27 cellular contexts compared by ENCODE assay signal in genomic region chr12:102603021-102603420, GRCh38.
"Had no signal": no experiment of that assay in that cellular context is flagged by ENCODE, and none has a peak within 500 bp of the region (broad histone marks: within the 10 kb centered on the region; RNA-seq: fewer than 3 reads in every experiment).

No MANE protein-coding gene starts in this region.

- DNase-seq: hypothalamus; immature natural killer cell; kidney; left colon; left lung; lower lobe of right lung; mammary epithelial cell; mesenchymal stem cell; naive thymus-derived CD4-positive, alpha-beta T cell; ovary; right lobe of liver; stimulated activated CD4-positive, alpha-beta T cell treated with anti-CD3 and anti-CD28 coated beads, Interleukin-1b, Interleukin-23, amount 100 ng/mL, for 48 hours; stimulated activated CD4-positive, alpha-beta T cell treated with anti-CD3 and anti-CD28 coated beads, Interleukin-2, amount 100 ng/mL, for 48 hours; stimulated activated CD4-positive, alpha-beta T cell treated with anti-CD3 and anti-CD28 coated beads, Interleukin-4, amount 100 ng/mL, for 4 hours; stimulated activated CD8-positive, alpha-beta memory T cell treated with anti-CD3 and anti-CD28 coated beads, Interleukin-4, amount 100 ng/mL, for 48 hours; stimulated activated naive CD8-positive, alpha-beta T cell treated with anti-CD3 and anti-CD28 coated beads, Interleukin-15, Interleukin-2, amounts not matched to agents 100 U/mL and 50 U/mL, for 24 hours; stomach; thyroid gland; transverse colon; upper lobe of left lung had no signal

- FAIRE-seq: islet of Langerhans, kidney had no signal

- H3K4me3 ChIP-seq: left lung, lower lobe of right lung, ovary, right atrium auricular region, right lobe of liver, smooth muscle cell, stomach, testis, thyroid gland, transverse colon, upper lobe of left lung, vagina had no signal

- H3K27me3 ChIP-seq: left lung, ovary, right atrium auricular region, right lobe of liver, stomach, testis, thyroid gland, transverse colon, upper lobe of left lung, vagina had no signal

- H3K4me2 ChIP-seq: smooth muscle cell had no signal

- H3K27ac ChIP-seq: left lung, lower lobe of right lung, ovary, right atrium auricular region, right lobe of liver, stomach, testis, thyroid gland, transverse colon, upper lobe of left lung, vagina had no signal

- H3K36me3 ChIP-seq: left lung, lower lobe of right lung, ovary, right atrium auricular region, right lobe of liver, stomach, thyroid gland, transverse colon, upper lobe of left lung, vagina had no signal

- ATAC-seq: left colon; left lung; lower lobe of right lung; naive thymus-derived CD4-positive, alpha-beta T cell; natural killer cell treated with Interleukin-12 subunit alpha and Interleukin-12 subunit beta and Interleukin-15 and Interleukin-18, amount 100 ng/mL, for 72 hours; right lobe of liver; stimulated activated memory B cell treated with anti-CD40 and anti-IgM and Interleukin-4, amounts not matched to agents 10 μg/mL and 1 μg/mL and 100 μg/mL, for 72 hours; stimulated activated naive CD8-positive, alpha-beta T cell treated with anti-CD3 and anti-CD28 coated beads, Interleukin-15, Interleukin-2, amounts not matched to agents 100 U/mL and 50 U/mL, for 24 hours had no signal

- H3K4me1 ChIP-seq: left lung, lower lobe of right lung, right atrium auricular region, right lobe of liver, stomach, testis, thyroid gland, transverse colon, upper lobe of left lung had no signal

- H3K9me3 ChIP-seq: lower lobe of right lung, ovary, right lobe of liver, testis, thyroid gland, upper lobe of left lung, vagina had no signal
